In genomic region chr2:126504953-126505352, GRCh38 we compare ENCODE assay signal across 10 cellular contexts.
"Had no signal": no experiment of that assay in that cellular context is flagged by ENCODE, and none has a peak within 500 bp of the region (broad histone marks: within the 10 kb centered on the region; RNA-seq: fewer than 3 reads in every experiment).

No MANE protein-coding gene starts in this region.

- H2AFZ ChIP-seq: GM23248 had no signal

- H3K9me3 Mint-ChIP-seq: H9, IgD-negative memory B cell had no signal

- H3K4me2 ChIP-seq: KMS-11 had no signal

- H3K4me3 ChIP-seq: GM23248 had no signal

- H3K36me3 Mint-ChIP-seq: IgD-negative memory B cell had no signal

- FAIRE-seq: H54 had no signal

- H3K4me3 Mint-ChIP-seq: H9, IgD-negative memory B cell had no signal

- H3K4me1 Mint-ChIP-seq: IgD-negative memory B cell had no signal

- H3K27ac Mint-ChIP-seq: H9, IgD-negative memory B cell had no signal

- DNase-seq: GM23248, GOT3, H9, HCEC 1CT, Karpas-422, KBM-7 had no signal

- H3K27ac ChIP-seq: GM23248, HL-60, KMS-11 had no signal

- H3K9ac ChIP-seq: GM23248, KMS-11 had no signal
